Comparison of ENCODE assay signal across 14 cellular contexts in genomic region chr17:73283841-73284282, GRCh38. TPM values are rescaled to one million over a fixed set of nuclear protein-coding genes. Genes with fewer than 3 reads are reported as not detected.
DNase-seq lines count a peak whose midpoint lies in the region; ATAC-seq and TF ChIP-seq lines count a peak whose summit lies in the region.
"Had no signal": no experiment of that assay in that cellular context is flagged by ENCODE, and none has a peak within 500 bp of the region (broad histone marks: within the 10 kb centered on the region; RNA-seq: fewer than 3 reads in every experiment).

No MANE protein-coding gene starts in this region.

- H3K27ac ChIP-seq in heart left ventricle (peak overlapping the region in 10 of 12 donors; percentile 2 to 93 (median 43)), body of pancreas (peak overlapping the region in 3 of 4 donors; percentile 12 to 92 (median 19)), mesenchymal stem cell (ENCODE audit: low read length, poor library complexity, severe bottlenecking) (no peak overlapping the region), lower lobe of right lung (no peak overlapping the region), suprapubic skin (no peak overlapping the region)
- H3K27ac ChIP-seq: GM23248, left lung had no signal

- H3K4me1 ChIP-seq in heart left ventricle, result peaks cover 4 to 77% (median 55%) of the 10 kb centered on the region in 12 donors
- H3K4me1 ChIP-seq in body of pancreas, result peaks cover 73% of the 10 kb centered on the region
- H3K4me1 ChIP-seq in mesenchymal stem cell (ENCODE audit: control insufficient read depth, insufficient read depth, low read depth, low read length), result peaks cover 16% of the 10 kb centered on the region
- H3K4me1 ChIP-seq in lower lobe of right lung, result peaks cover 30% of the 10 kb centered on the region
- H3K4me1 ChIP-seq in suprapubic skin, result peaks cover 64% of the 10 kb centered on the region

- 66 to 76% (median 68%) methylated on average over 10 of the region's 10 CpGs for WGBS in heart left ventricle, 4 donors
- WGBS in body of pancreas, 2 donors, result 61% methylated on average over 9 to 10 of the region's 10 CpGs
- WGBS in mesenchymal stem cell, result 29% methylated on average over 7 of the region's 10 CpGs
- WGBS in suprapubic skin, result 76% methylated on average over 10 of the region's 10 CpGs

- H3K23ac ChIP-seq in mesenchymal stem cell (ENCODE audit: low read length in 2 of 2), result no peak overlapping the region

- H2AK5ac ChIP-seq in mesenchymal stem cell (ENCODE audit: low read length, severe bottlenecking), result no peak overlapping the region

- peaks cover 11% of the 10 kb centered on the region for H3K36me3 Mint-ChIP-seq in type B pancreatic cell

- H3K36me3 ChIP-seq in heart left ventricle (peaks cover 0 to 33% (median 26%) of the 10 kb centered on the region in 9 donors), body of pancreas (replicated peaks in 1 of 2; ENCODE audit: insufficient read depth in 1 of 2, low read depth in 2 of 2) (peaks cover 18 to 19% of the 10 kb centered on the region in 2 donors), mesenchymal stem cell (ENCODE audit: control insufficient read depth in 1 of 2, insufficient read depth in 2 of 2, low read depth in 1 of 2, low read length in 2 of 2) (peaks cover 52 to 62% of the 10 kb centered on the region in 2 experiments), lower lobe of right lung (peaks cover 35% of the 10 kb centered on the region), suprapubic skin (peaks cover 30% of the 10 kb centered on the region)

- H3K18ac ChIP-seq in mesenchymal stem cell (ENCODE audit: low read depth in 1 of 2, low read length in 2 of 2), result no peak overlapping the region

- TF ChIP-seq CTCF in heart left ventricle (IDR thresholded peaks at IDR 0.05), result no peak
- TF ChIP-seq CTCF in body of pancreas (IDR thresholded peaks at IDR 0.05), result no peak
- TF ChIP-seq CTCF in type B pancreatic cell (conservative IDR thresholded peaks at IDR 0.05), result no peak
- no peak for TF ChIP-seq CTCF in lower lobe of right lung (IDR thresholded peaks at IDR 0.05)
- no peak for TF ChIP-seq CTCF in suprapubic skin (IDR thresholded peaks at IDR 0.05)

- DNase-seq in heart left ventricle (peak in 2 of 5 donors; percentile 49 to 51), Right ventricle myocardium superior (no peak), body of pancreas (no peak), mesenchymal stem cell (no peak), type B pancreatic cell (ENCODE audit: extremely low spot score, unreplicated experiment) (no peak), lower lobe of right lung (no peak), UCSD-AML1 (lab: John Stamatoyannopoulos, UW; ENCODE audit: unreplicated experiment) (no peak), suprapubic skin (ENCODE audit: low spot score in 2 of 2) (no peak)
- DNase-seq: EL; GM23248; NK-92 treated with Interleukin-12 subunit alpha and Interleukin-12 subunit beta, amount 100 ng/mL, for 24 hours had no signal

- no peaks in the 10 kb centered on the region for H3K27me3 ChIP-seq in heart left ventricle
- H3K27me3 ChIP-seq in body of pancreas, result no peaks in the 10 kb centered on the region
- no peaks in the 10 kb centered on the region for H3K27me3 ChIP-seq in mesenchymal stem cell (ENCODE audit: control insufficient read depth in 1 of 2, insufficient read depth in 1 of 2, low read length in 2 of 2)
- H3K27me3 ChIP-seq in lower lobe of right lung (ENCODE audit: low read depth), result no peaks in the 10 kb centered on the region
- no peaks in the 10 kb centered on the region for H3K27me3 ChIP-seq in suprapubic skin
- H3K27me3 ChIP-seq: left lung had no signal

- H3K4me3 Mint-ChIP-seq in type B pancreatic cell, result peak overlapping the region; percentile 65

- peak in 1 of 4 donors; percentile 22 for ATAC-seq in heart left ventricle
- no peak for ATAC-seq in Right ventricle myocardium superior (ENCODE audit: poor library complexity)
- no peak for ATAC-seq in body of pancreas
- no peak for ATAC-seq in lower lobe of right lung
- ATAC-seq: left lung had no signal

- no peak overlapping the region for H2BK120ac ChIP-seq in mesenchymal stem cell (ENCODE audit: low read depth, low read length)

- peak overlapping the region; percentile 33 for H4K8ac ChIP-seq in mesenchymal stem cell (ENCODE audit: low read length)

- H2BK12ac ChIP-seq in mesenchymal stem cell (ENCODE audit: low read length in 2 of 2), result no peak overlapping the region

- H3K4me1 Mint-ChIP-seq in type B pancreatic cell (ENCODE audit: unreplicated experiment), result peaks cover 41% of the 10 kb centered on the region

- no peak overlapping the region for H3K4me3 ChIP-seq in heart left ventricle
- no peak overlapping the region for H3K4me3 ChIP-seq in body of pancreas
- no peak overlapping the region for H3K4me3 ChIP-seq in mesenchymal stem cell (ENCODE audit: insufficient read depth in 1 of 2, low read depth in 1 of 2, low read length in 2 of 2)
- no peak overlapping the region for H3K4me3 ChIP-seq in lower lobe of right lung
- H3K4me3 ChIP-seq in suprapubic skin, result no peak overlapping the region
- H3K4me3 ChIP-seq: GM23248, left lung had no signal

- H3K4ac ChIP-seq in mesenchymal stem cell (ENCODE audit: low read depth in 1 of 2, low read length in 2 of 2), result no peak overlapping the region

- H3K14ac ChIP-seq in mesenchymal stem cell (ENCODE audit: low read length in 2 of 2), result no peak overlapping the region

- intact Hi-C loops in heart left ventricle (cut with DNase I), result no loop called here
- intact Hi-C loops in Right ventricle myocardium superior (cut with DNase I), result no loop called here
- intact Hi-C loops in body of pancreas (cut with DNase I), result no loop called here
- intact Hi-C loops in lower lobe of right lung (cut with DNase I), result no loop called here

- no peak overlapping the region for H3K9ac ChIP-seq in mesenchymal stem cell (ENCODE audit: low read length)
- H3K9ac ChIP-seq: GM23248 had no signal

- no peak for TF ChIP-seq EP300 in suprapubic skin (IDR thresholded peaks at IDR 0.05)

- H3K9me3 Mint-ChIP-seq in type B pancreatic cell, result no peaks in the 10 kb centered on the region

- no peaks in the 10 kb centered on the region for H3K9me3 ChIP-seq in heart left ventricle
- no peaks in the 10 kb centered on the region for H3K9me3 ChIP-seq in body of pancreas
- H3K9me3 ChIP-seq in mesenchymal stem cell (ENCODE audit: control insufficient read depth, low read length), result no peaks in the 10 kb centered on the region
- H3K9me3 ChIP-seq in lower lobe of right lung, result no peaks in the 10 kb centered on the region
- H3K9me3 ChIP-seq in suprapubic skin, result no peaks in the 10 kb centered on the region
- H3K9me3 ChIP-seq: left lung had no signal

- H3K27me3 Mint-ChIP-seq in type B pancreatic cell, result no peaks in the 10 kb centered on the region

- no peak for TF ChIP-seq POLR2A in heart left ventricle (IDR thresholded peaks at IDR 0.05)
- no peak for TF ChIP-seq POLR2A in body of pancreas (IDR thresholded peaks at IDR 0.05)
- no peak for TF ChIP-seq POLR2A in suprapubic skin (IDR thresholded peaks at IDR 0.05)

- no peak overlapping the region for H3K4me2 ChIP-seq in mesenchymal stem cell (ENCODE audit: low read length, poor library complexity, severe bottlenecking)

- peaks cover 60% of the 10 kb centered on the region for H3K79me1 ChIP-seq in mesenchymal stem cell (replicated peaks; ENCODE audit: low read length, poor library complexity, severe bottlenecking)

- H2BK5ac ChIP-seq in mesenchymal stem cell (ENCODE audit: low read depth, low read length, poor library complexity, severe bottlenecking), result no peak overlapping the region

- H2BK15ac ChIP-seq in mesenchymal stem cell (ENCODE audit: low read depth, poor library complexity, severe bottlenecking), result no peak overlapping the region

- H3K27ac Mint-ChIP-seq in type B pancreatic cell, result peak overlapping the region; percentile 70

- H4K91ac ChIP-seq in mesenchymal stem cell (ENCODE audit: low read length), result no peak overlapping the region

- H2AFZ ChIP-seq in mesenchymal stem cell (ENCODE audit: low read depth, low read length), result no peak overlapping the region
- H2AFZ ChIP-seq: GM23248 had no signal

RNA-seq across cellular contexts. Expression of gene CPSF4L, which starts 22.2 kb away (rescaled TPM):
- total RNA-seq in heart left ventricle (not detected), Right ventricle myocardium superior (not detected), body of pancreas (not detected), type B pancreatic cell (ENCODE audit: low replicate concordance) (not detected in 2 replicates), lower lobe of right lung (not detected), suprapubic skin (not detected)
- not detected for polyA plus RNA-seq in heart left ventricle
- polyA plus RNA-seq in mesenchymal stem cell (2013, experiment 1 of 2), result not detected
- not detected for polyA plus RNA-seq in mesenchymal stem cell (2013, experiment 2 of 2)
- total RNA-seq: GM23248, left lung, renal cortical epithelial cell had no signal
- polyA plus RNA-seq: AG04450, GM23248 had no signal

RNA-seq across cellular contexts. Expression of gene CDC42EP4, which starts 27.9 kb away (rescaled TPM):
- total RNA-seq in heart left ventricle (100 to 1,000 TPM in 1 of 9 donors, 10 to 100 TPM in 8; 21.8 to 103 (median 37.5) TPM), Right ventricle myocardium superior (53.0 TPM), body of pancreas (10 to 100 TPM; 47.0 to 60.6 TPM), type B pancreatic cell (ENCODE audit: low replicate concordance) (24.7 and 78.8 TPM in 2 replicates), lower lobe of right lung (44.6 TPM), suprapubic skin (10 to 100 TPM; 60.0 to 86.8 (median 81.5) TPM)
- polyA plus RNA-seq in heart left ventricle, result 10 to 100 TPM; 18.6 to 65.3 TPM
- polyA plus RNA-seq in mesenchymal stem cell (2013, experiment 1 of 2), result 26.3 TPM
- 26.1 TPM for polyA plus RNA-seq in mesenchymal stem cell (2013, experiment 2 of 2)

Comparison
In these comparisons a context has a peak if more than half of its experiments do, and no peak if none do; other contexts are left out.
1. H3K27ac ChIP-seq: peak in heart left ventricle (10 of 12) and body of pancreas (3 of 4); none in mesenchymal stem cell (single experiment), lower lobe of right lung (single experiment) and suprapubic skin (single experiment).